Comparison of ENCODE assay signal across 1 cellular context in the genomic region with DNA sequence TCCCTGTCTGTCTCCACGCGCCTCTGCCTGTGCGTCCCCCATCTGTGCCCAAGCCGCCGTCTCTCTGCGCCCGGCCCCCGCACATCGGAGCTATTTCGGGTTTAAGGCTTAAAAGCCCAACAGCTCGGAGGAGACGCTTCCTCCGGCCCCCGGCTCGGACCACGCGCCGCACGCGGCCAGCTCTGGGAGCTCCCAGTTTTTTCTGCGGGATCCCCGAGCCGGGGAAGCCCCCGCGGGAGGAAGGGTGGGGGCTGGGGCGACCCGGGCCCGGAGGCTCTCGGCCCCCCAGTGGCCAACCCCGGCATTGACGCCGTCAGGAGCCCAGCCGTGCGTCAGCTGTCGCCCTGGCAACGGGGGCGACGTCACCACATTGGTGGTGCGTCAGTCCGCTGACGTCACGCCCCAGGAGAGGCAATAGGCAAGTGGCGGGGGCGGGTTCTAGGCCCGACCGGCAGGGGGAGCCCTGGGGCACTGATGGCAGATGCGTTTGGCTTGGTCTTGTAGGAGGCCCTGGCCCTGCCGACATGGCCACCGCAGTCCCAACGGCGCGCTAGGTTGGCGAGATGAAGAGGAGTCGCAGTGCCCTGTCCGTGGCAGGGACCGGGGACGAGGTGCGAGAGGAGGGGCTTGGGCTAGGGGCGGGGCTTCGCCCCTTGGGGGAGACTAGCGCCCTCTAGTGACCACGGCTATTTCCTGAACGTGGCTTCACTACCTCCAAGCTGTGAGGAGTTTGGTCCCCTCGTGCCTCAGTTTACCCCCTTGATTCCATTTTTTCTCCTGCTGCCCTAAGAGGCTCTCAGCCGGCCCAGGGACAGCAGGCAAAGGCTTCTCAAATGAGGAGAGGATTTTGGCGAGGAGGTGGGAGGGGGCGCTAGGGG.
TF ChIP-seq lines count a peak whose summit lies in the region.

No MANE protein-coding gene starts in this region.

TF ChIP-seq in HepG2, 621 proteins besides CTCF, POLR2A, EP300 and RAD21 (continued from another document and continues in another):
- TF ChIP-seq, protein P1, sequence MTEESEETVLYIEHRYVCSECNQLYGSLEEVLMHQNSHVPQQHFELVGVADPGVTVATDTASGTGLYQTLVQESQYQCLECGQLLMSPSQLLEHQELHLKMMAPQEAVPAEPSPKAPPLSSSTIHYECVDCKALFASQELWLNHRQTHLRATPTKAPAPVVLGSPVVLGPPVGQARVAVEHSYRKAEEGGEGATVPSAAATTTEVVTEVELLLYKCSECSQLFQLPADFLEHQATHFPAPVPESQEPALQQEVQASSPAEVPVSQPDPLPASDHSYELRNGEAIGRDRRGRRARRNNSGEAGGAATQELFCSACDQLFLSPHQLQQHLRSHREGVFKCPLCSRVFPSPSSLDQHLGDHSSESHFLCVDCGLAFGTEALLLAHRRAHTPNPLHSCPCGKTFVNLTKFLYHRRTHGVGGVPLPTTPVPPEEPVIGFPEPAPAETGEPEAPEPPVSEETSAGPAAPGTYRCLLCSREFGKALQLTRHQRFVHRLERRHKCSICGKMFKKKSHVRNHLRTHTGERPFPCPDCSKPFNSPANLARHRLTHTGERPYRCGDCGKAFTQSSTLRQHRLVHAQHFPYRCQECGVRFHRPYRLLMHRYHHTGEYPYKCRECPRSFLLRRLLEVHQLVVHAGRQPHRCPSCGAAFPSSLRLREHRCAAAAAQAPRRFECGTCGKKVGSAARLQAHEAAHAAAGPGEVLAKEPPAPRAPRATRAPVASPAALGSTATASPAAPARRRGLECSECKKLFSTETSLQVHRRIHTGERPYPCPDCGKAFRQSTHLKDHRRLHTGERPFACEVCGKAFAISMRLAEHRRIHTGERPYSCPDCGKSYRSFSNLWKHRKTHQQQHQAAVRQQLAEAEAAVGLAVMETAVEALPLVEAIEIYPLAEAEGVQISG (CRISPR knock-in tag; IDR thresholded peaks at IDR 0.05), result peak; percentile 76
- TF ChIP-seq, protein P2, sequence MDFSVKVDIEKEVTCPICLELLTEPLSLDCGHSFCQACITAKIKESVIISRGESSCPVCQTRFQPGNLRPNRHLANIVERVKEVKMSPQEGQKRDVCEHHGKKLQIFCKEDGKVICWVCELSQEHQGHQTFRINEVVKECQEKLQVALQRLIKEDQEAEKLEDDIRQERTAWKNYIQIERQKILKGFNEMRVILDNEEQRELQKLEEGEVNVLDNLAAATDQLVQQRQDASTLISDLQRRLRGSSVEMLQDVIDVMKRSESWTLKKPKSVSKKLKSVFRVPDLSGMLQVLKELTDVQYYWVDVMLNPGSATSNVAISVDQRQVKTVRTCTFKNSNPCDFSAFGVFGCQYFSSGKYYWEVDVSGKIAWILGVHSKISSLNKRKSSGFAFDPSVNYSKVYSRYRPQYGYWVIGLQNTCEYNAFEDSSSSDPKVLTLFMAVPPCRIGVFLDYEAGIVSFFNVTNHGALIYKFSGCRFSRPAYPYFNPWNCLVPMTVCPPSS (IDR thresholded peaks at IDR 0.05), result no peak
- no peak for TF ChIP-seq TSC22D2 (CRISPR knock-in tag; IDR thresholded peaks at IDR 0.05; ENCODE audit: borderline replicate concordance)
- peak; percentile 80 for TF ChIP-seq KAT8 (CRISPR knock-in tag; IDR thresholded peaks at IDR 0.05)
- TF ChIP-seq, protein P3, sequence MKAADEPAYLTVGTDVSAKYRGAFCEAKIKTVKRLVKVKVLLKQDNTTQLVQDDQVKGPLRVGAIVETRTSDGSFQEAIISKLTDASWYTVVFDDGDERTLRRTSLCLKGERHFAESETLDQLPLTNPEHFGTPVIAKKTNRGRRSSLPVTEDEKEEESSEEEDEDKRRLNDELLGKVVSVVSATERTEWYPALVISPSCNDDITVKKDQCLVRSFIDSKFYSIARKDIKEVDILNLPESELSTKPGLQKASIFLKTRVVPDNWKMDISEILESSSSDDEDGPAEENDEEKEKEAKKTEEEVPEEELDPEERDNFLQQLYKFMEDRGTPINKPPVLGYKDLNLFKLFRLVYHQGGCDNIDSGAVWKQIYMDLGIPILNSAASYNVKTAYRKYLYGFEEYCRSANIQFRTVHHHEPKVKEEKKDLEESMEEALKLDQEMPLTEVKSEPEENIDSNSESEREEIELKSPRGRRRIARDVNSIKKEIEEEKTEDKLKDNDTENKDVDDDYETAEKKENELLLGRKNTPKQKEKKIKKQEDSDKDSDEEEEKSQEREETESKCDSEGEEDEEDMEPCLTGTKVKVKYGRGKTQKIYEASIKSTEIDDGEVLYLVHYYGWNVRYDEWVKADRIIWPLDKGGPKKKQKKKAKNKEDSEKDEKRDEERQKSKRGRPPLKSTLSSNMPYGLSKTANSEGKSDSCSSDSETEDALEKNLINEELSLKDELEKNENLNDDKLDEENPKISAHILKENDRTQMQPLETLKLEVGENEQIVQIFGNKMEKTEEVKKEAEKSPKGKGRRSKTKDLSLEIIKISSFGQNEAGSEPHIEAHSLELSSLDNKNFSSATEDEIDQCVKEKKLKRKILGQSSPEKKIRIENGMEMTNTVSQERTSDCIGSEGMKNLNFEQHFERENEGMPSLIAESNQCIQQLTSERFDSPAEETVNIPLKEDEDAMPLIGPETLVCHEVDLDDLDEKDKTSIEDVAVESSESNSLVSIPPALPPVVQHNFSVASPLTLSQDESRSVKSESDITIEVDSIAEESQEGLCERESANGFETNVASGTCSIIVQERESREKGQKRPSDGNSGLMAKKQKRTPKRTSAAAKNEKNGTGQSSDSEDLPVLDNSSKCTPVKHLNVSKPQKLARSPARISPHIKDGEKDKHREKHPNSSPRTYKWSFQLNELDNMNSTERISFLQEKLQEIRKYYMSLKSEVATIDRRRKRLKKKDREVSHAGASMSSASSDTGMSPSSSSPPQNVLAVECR (CRISPR knock-in tag; IDR thresholded peaks at IDR 0.05; ENCODE audit: borderline replicate concordance), result peak; percentile 93
- TF ChIP-seq, protein P4, sequence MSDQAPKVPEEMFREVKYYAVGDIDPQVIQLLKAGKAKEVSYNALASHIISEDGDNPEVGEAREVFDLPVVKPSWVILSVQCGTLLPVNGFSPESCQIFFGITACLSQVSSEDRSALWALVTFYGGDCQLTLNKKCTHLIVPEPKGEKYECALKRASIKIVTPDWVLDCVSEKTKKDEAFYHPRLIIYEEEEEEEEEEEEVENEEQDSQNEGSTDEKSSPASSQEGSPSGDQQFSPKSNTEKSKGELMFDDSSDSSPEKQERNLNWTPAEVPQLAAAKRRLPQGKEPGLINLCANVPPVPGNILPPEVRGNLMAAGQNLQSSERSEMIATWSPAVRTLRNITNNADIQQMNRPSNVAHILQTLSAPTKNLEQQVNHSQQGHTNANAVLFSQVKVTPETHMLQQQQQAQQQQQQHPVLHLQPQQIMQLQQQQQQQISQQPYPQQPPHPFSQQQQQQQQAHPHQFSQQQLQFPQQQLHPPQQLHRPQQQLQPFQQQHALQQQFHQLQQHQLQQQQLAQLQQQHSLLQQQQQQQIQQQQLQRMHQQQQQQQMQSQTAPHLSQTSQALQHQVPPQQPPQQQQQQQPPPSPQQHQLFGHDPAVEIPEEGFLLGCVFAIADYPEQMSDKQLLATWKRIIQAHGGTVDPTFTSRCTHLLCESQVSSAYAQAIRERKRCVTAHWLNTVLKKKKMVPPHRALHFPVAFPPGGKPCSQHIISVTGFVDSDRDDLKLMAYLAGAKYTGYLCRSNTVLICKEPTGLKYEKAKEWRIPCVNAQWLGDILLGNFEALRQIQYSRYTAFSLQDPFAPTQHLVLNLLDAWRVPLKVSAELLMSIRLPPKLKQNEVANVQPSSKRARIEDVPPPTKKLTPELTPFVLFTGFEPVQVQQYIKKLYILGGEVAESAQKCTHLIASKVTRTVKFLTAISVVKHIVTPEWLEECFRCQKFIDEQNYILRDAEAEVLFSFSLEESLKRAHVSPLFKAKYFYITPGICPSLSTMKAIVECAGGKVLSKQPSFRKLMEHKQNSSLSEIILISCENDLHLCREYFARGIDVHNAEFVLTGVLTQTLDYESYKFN (CRISPR knock-in tag; conservative IDR thresholded peaks at IDR 0.05), result peak; percentile 39
- peak; percentile 39; the same call in 1 of the 2 replicates for TF ChIP-seq PPARG (CRISPR knock-in tag; conservative IDR thresholded peaks at IDR 0.05)
- no peak for TF ChIP-seq ZFP82 (CRISPR knock-in tag; IDR thresholded peaks at IDR 0.05; ENCODE audit: borderline replicate concordance)
- TF ChIP-seq MBD4 (IDR thresholded peaks at IDR 0.05; ENCODE audit: borderline replicate concordance, low read length), result no peak
- peak; percentile 71; the same call in 1 of the 2 replicates for TF ChIP-seq NKX3-1 (CRISPR knock-in tag; IDR thresholded peaks at IDR 0.05)
- TF ChIP-seq, protein P5, sequence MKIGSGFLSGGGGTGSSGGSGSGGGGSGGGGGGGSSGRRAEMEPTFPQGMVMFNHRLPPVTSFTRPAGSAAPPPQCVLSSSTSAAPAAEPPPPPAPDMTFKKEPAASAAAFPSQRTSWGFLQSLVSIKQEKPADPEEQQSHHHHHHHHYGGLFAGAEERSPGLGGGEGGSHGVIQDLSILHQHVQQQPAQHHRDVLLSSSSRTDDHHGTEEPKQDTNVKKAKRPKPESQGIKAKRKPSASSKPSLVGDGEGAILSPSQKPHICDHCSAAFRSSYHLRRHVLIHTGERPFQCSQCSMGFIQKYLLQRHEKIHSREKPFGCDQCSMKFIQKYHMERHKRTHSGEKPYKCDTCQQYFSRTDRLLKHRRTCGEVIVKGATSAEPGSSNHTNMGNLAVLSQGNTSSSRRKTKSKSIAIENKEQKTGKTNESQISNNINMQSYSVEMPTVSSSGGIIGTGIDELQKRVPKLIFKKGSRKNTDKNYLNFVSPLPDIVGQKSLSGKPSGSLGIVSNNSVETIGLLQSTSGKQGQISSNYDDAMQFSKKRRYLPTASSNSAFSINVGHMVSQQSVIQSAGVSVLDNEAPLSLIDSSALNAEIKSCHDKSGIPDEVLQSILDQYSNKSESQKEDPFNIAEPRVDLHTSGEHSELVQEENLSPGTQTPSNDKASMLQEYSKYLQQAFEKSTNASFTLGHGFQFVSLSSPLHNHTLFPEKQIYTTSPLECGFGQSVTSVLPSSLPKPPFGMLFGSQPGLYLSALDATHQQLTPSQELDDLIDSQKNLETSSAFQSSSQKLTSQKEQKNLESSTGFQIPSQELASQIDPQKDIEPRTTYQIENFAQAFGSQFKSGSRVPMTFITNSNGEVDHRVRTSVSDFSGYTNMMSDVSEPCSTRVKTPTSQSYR (CRISPR knock-in tag; IDR thresholded peaks at IDR 0.05; ENCODE audit: borderline replicate concordance), result peak; percentile 61; the same call in 1 of the 2 replicates
- peak; percentile 96 for TF ChIP-seq MTF2 (CRISPR knock-in tag; IDR thresholded peaks at IDR 0.05; ENCODE audit: borderline replicate concordance)
- TF ChIP-seq, protein P6, sequence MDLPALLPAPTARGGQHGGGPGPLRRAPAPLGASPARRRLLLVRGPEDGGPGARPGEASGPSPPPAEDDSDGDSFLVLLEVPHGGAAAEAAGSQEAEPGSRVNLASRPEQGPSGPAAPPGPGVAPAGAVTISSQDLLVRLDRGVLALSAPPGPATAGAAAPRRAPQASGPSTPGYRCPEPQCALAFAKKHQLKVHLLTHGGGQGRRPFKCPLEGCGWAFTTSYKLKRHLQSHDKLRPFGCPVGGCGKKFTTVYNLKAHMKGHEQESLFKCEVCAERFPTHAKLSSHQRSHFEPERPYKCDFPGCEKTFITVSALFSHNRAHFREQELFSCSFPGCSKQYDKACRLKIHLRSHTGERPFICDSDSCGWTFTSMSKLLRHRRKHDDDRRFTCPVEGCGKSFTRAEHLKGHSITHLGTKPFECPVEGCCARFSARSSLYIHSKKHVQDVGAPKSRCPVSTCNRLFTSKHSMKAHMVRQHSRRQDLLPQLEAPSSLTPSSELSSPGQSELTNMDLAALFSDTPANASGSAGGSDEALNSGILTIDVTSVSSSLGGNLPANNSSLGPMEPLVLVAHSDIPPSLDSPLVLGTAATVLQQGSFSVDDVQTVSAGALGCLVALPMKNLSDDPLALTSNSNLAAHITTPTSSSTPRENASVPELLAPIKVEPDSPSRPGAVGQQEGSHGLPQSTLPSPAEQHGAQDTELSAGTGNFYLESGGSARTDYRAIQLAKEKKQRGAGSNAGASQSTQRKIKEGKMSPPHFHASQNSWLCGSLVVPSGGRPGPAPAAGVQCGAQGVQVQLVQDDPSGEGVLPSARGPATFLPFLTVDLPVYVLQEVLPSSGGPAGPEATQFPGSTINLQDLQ (CRISPR knock-in tag; IDR thresholded peaks at IDR 0.05), result no peak
- peak; percentile 60; the same call in 1 of the 2 replicates for TF ChIP-seq ESRRA (CRISPR knock-in tag; IDR thresholded peaks at IDR 0.05; ENCODE audit: low read depth)
- peak; percentile 45; the same call in 1 of the 2 replicates for TF ChIP-seq ZNF343 (CRISPR knock-in tag; IDR thresholded peaks at IDR 0.05)
- no peak for TF ChIP-seq MEIS1 (CRISPR knock-in tag; IDR thresholded peaks at IDR 0.05; ENCODE audit: borderline replicate concordance)
- TF ChIP-seq ZNF34 (CRISPR knock-in tag; IDR thresholded peaks at IDR 0.05; ENCODE audit: borderline replicate concordance), result no peak
- TF ChIP-seq, protein P7, sequence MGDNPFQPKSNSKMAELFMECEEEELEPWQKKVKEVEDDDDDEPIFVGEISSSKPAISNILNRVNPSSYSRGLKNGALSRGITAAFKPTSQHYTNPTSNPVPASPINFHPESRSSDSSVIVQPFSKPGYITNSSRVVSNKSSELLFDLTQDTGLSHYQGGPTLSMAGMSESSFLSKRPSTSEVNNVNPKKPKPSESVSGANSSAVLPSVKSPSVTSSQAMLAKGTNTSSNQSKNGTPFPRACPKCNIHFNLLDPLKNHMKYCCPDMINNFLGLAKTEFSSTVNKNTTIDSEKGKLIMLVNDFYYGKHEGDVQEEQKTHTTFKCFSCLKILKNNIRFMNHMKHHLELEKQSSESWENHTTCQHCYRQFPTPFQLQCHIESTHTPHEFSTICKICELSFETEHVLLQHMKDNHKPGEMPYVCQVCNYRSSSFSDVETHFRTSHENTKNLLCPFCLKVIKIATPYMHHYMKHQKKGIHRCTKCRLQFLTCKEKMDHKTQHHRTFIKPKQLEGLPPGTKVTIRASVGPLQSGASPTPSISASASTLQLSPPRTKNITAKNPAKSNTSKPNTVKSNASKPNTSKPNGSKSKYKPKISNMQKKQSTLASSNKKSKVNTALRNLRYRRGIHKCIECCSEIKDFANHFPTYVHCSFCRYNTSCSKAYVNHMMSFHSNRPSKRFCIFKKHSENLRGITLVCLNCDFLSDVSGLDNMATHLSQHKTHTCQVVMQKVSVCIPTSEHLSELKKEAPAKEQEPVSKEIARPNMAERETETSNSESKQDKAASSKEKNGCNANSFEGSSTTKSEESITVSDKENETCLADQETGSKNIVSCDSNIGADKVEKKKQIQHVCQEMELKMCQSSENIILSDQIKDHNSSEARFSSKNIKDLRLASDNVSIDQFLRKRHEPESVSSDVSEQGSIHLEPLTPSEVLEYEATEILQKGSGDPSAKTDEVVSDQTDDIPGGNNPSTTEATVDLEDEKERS (CRISPR knock-in tag; IDR thresholded peaks at IDR 0.05), result peak; percentile 100
- TF ChIP-seq ZFAT (CRISPR knock-in tag; conservative IDR thresholded peaks at IDR 0.05), result no peak
- peak; percentile 85; the same call in 1 of the 2 replicates for TF ChIP-seq ZNF333 (CRISPR knock-in tag; IDR thresholded peaks at IDR 0.05; ENCODE audit: borderline replicate concordance)
- TF ChIP-seq EHMT2 (IDR thresholded peaks at IDR 0.05; ENCODE audit: borderline replicate concordance, low read depth, low read length), result no peak
- TF ChIP-seq MEF2D (CRISPR knock-in tag; IDR thresholded peaks at IDR 0.05), result peak; percentile 84
- no peak for TF ChIP-seq REXO4 (CRISPR knock-in tag; IDR thresholded peaks at IDR 0.05; ENCODE audit: borderline replicate concordance)
